ENCODE assay signal across 9 cellular contexts in the genomic region with DNA sequence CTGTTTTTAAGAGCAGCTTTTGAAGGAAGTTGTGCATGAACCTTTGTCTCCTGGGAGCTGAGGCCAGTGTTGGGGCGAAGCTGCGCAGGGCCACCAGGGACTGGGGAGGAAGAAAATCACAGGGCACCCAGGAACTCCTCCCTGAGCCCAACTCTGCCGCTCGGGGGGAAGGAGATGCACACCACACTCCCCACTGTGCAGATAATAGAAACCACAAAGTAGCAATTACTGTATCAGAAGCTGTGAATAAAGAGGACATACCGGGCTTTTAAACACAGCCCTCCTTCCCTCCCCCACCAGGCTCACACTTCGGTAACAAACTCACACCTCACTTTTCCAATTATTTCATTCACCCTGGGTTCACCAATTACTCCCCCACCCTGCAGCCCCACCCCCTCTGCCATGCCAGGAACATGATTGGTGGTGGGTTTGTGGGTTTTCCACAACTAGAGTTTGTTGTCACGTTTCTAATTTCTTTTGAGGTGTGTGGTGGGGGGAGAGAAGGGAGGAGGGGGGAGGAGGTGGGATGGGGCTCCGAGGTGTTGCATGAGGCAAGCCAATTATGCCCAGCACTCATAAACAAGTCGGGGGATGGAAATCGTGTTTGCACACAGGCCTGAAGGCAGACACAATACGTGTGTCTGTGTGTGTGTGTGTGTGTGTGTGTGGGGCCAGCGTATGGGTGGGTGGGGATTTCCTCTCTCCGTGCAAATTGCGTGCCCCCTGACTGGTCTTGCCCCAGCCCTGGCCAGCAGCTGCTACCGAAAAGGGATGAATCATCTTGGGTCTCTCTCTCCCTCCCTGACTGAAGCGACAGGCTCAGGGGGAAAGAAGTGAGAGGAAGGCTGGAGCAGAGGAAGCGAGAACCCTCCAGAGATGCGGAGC.
DNase-seq lines count a peak whose midpoint lies in the region; ATAC-seq lines count a peak whose summit lies in the region.
"Had no signal": no experiment of that assay in that cellular context is flagged by ENCODE, and none has a peak within 500 bp of the region (broad histone marks: within the 10 kb centered on the region; RNA-seq: fewer than 3 reads in every experiment).

No MANE protein-coding gene starts in this region.

- no peak for ATAC-seq in HG03095 (IDR thresholded peaks at IDR 0.05; ENCODE audit: unreplicated experiment)
- no peak for ATAC-seq in HG02938 (IDR thresholded peaks at IDR 0.05; ENCODE audit: unreplicated experiment)
- ATAC-seq in HG03378 (IDR thresholded peaks at IDR 0.05; ENCODE audit: unreplicated experiment), result no peak

- DNase-seq in H4 (ENCODE audit: low spot score), result peak; percentile 95
- DNase-seq in NCI-H748 treated with DMSO at 0.1 percent for 48 hours (lab: John Stamatoyannopoulos, UW), result peak; percentile 53
- peak; percentile 70 for DNase-seq in dedifferentiated amniotic fluid mesenchymal stem cell (ENCODE audit: extremely low spot score)
- DNase-seq in NCI-H2029 treated with DMSO at 0.1 percent for 48 hours (lab: John Stamatoyannopoulos, UW), result no peak

- no peaks in the 10 kb centered on the region for H3K9me3 ChIP-seq in skeletal muscle satellite cell (replicated peaks; ENCODE audit: low read length)
- H3K9me3 ChIP-seq: thoracic aorta had no signal

- H3K4me1 ChIP-seq in skeletal muscle satellite cell (ENCODE audit: control insufficient read depth, insufficient read depth, low read length), result peaks cover 26% of the 10 kb centered on the region

- H3K9ac ChIP-seq in skeletal muscle satellite cell (ENCODE audit: low read depth, low read length), result peak overlapping the region; percentile 5

- H3K27me3 ChIP-seq in skeletal muscle satellite cell (ENCODE audit: control insufficient read depth, insufficient read depth, low read length), result no peaks in the 10 kb centered on the region

- H3K4me2 ChIP-seq in skeletal muscle satellite cell (ENCODE audit: low read length), result peak overlapping the region; percentile 63

- peak overlapping the region; percentile 2 for H3K4me3 ChIP-seq in skeletal muscle satellite cell (ENCODE audit: low read length)
- H3K4me3 ChIP-seq: thoracic aorta had no signal

- H3K36me3 ChIP-seq in skeletal muscle satellite cell (ENCODE audit: insufficient read depth, low read length), result peaks cover 10% of the 10 kb centered on the region
